ENCODE assay signal across 9 cellular contexts in the genomic region with DNA sequence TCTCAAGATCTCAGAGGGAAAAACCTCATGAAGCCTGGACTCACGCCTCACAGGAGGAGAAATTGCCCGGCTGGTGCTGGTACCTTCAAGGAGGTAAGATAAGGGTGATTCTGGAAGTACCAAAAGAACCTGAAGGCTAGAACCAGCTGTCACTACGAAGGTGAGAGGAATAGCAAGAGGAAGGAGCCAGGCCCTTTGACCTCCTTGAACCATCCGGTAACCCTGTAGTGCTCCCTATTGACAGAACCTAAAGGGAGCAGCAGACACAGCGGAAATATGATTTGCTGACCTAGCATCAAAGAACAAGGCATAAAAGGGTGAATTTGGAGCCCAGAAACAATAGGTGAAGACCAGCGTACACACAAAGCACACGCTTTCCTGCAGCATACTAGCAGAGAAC.
DNase-seq lines count a peak whose midpoint lies in the region; ATAC-seq, FAIRE-seq and TF ChIP-seq lines count a peak whose summit lies in the region.
"Had no signal": no experiment of that assay in that cellular context is flagged by ENCODE, and none has a peak within 500 bp of the region (broad histone marks: within the 10 kb centered on the region; RNA-seq: fewer than 3 reads in every experiment).

No MANE protein-coding gene starts in this region.

- DNase-seq in GM12864 (ENCODE audit: low read depth) (no peak), Peyer's patch (peak in 1 of 3 donors; percentile 61), renal cortical epithelial cell (ENCODE audit: low read depth) (peak; percentile 17), coronary artery (ENCODE audit: low spot score) (no peak), superior temporal gyrus (ENCODE audit: extremely low spot score) (no peak), H54 (ENCODE audit: insufficient read length, low spot score) (no peak)
- DNase-seq in activated naive CD4-positive, alpha-beta T cell treated with anti-CD3 and anti-CD28 coated beads, Interleukin-2, amount 10 ng/mL, durations not matched to agents 7 days and 5 days, result peak; percentile 67

- no peaks in the 10 kb centered on the region for H3K27me3 ChIP-seq in Peyer's patch
- H3K27me3 ChIP-seq: SJSA1 had no signal

- CTCF ChIA-PET in activated naive CD4-positive, alpha-beta T cell treated with anti-CD3 and anti-CD28 coated beads, Interleukin-2, amount 10 ng/mL, durations not matched to agents 7 days and 5 days (lab: Charles Lee), result interaction anchor here (0.6 to 1.3 kb wide), 3 partner anchors 10 to 92 kb away, joined by 3 to 4 read pairs (median 3); partner anchors contain the start of gene DOCK8

- no peak overlapping the region for H3K4me3 ChIP-seq in GM12864 (ENCODE audit: low read depth, low read length)
- no peak overlapping the region for H3K4me3 ChIP-seq in Peyer's patch
- no peak overlapping the region for H3K4me3 ChIP-seq in coronary artery
- H3K4me3 ChIP-seq: SJSA1 had no signal

- H3K27ac Mint-ChIP-seq in activated naive CD4-positive, alpha-beta T cell treated with anti-CD3 and anti-CD28 coated beads, Interleukin-2, amount 10 ng/mL, durations not matched to agents 7 days and 5 days, result peak overlapping the region; percentile 67

- H3K9me3 ChIP-seq in Peyer's patch, result no peaks in the 10 kb centered on the region
- H3K9me3 ChIP-seq: SJSA1 had no signal

- FAIRE-seq in H54 (lab: Jason Lieb, UNC), result no peak

- H3K4me3 Mint-ChIP-seq in activated naive CD4-positive, alpha-beta T cell treated with anti-CD3 and anti-CD28 coated beads, Interleukin-2, amount 10 ng/mL, durations not matched to agents 7 days and 5 days, result no peak overlapping the region

- ATAC-seq in GM18502 (IDR thresholded peaks at IDR 0.05; ENCODE audit: poor library complexity, unreplicated experiment), result no peak

- H3K9me3 Mint-ChIP-seq in activated naive CD4-positive, alpha-beta T cell treated with anti-CD3 and anti-CD28 coated beads, Interleukin-2, amount 10 ng/mL, durations not matched to agents 7 days and 5 days, result no peaks in the 10 kb centered on the region

- no peaks in the 10 kb centered on the region for H3K4me1 Mint-ChIP-seq in activated naive CD4-positive, alpha-beta T cell treated with anti-CD3 and anti-CD28 coated beads, Interleukin-2, amount 10 ng/mL, durations not matched to agents 7 days and 5 days

- peak; percentile 46 for TF ChIP-seq CTCF in GM12864 (IDR thresholded peaks at IDR 0.05; ENCODE audit: low read depth, low read length, missing control alignments)
- TF ChIP-seq CTCF in Peyer's patch (IDR thresholded peaks at IDR 0.05), result peak in 4 of 6 experiments; percentile 23 to 59 (median 44)
- no peak for TF ChIP-seq CTCF in coronary artery (IDR thresholded peaks at IDR 0.05)

- peaks cover 73% of the 10 kb centered on the region for H3K36me3 Mint-ChIP-seq in activated naive CD4-positive, alpha-beta T cell treated with anti-CD3 and anti-CD28 coated beads, Interleukin-2, amount 10 ng/mL, durations not matched to agents 7 days and 5 days

- H3K27ac ChIP-seq in Peyer's patch (no peak overlapping the region), coronary artery (no peak overlapping the region)
- H3K27ac ChIP-seq: SJSA1 had no signal

- peaks cover 0 to 8% (median 0%) of the 10 kb centered on the region in 3 donors for H3K36me3 ChIP-seq in Peyer's patch
- H3K36me3 ChIP-seq: SJSA1 had no signal

- no peaks in the 10 kb centered on the region for H3K4me1 ChIP-seq in Peyer's patch
- H3K4me1 ChIP-seq: SJSA1 had no signal

- no peak for TF ChIP-seq POLR2A in Peyer's patch (IDR thresholded peaks at IDR 0.05)
- TF ChIP-seq POLR2A in H54 (IDR thresholded peaks at IDR 0.05; ENCODE audit: low read depth, low read length), result no peak

- no peaks in the 10 kb centered on the region for H3K27me3 Mint-ChIP-seq in activated naive CD4-positive, alpha-beta T cell treated with anti-CD3 and anti-CD28 coated beads, Interleukin-2, amount 10 ng/mL, durations not matched to agents 7 days and 5 days

Comparison
In these comparisons a context has a peak if more than half of its experiments do, and no peak if none do; other contexts are left out.
1. DNase-seq: peak in activated naive CD4-positive, alpha-beta T cell treated with anti-CD3 and anti-CD28 coated beads, Interleukin-2, amount 10 ng/mL, durations not matched to agents 7 days and 5 days (single experiment) and renal cortical epithelial cell (single experiment); none in GM12864 (single experiment), coronary artery (single experiment), superior temporal gyrus (single experiment) and H54 (single experiment).